In the genomic region with DNA sequence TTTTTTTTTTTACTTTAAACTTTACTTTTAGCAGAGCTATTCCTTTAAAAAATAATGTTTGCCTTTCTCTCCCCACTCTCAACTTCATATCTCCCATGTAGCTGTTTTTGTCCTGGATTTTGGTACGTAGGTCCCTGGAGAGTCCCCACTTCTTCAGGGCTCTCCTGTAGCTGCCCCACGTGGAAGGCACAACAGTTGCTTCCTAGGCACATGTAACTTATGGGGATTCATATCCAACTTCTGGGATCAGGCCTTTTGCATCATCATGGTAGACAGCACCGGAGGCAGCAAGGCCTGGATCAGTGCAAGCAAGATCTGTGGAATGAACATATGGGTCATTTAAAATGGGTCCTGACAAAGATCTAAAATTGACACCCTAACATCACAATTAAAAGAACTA, we compare ENCODE assay signal across 8 cellular contexts.
"Had no signal": no experiment of that assay in that cellular context is flagged by ENCODE, and none has a peak within 500 bp of the region (broad histone marks: within the 10 kb centered on the region; RNA-seq: fewer than 3 reads in every experiment).

No MANE protein-coding gene starts in this region.

- H3K27ac Mint-ChIP-seq: GM23338, H9, IgD-negative memory B cell had no signal

- H3K4me3 Mint-ChIP-seq: GM23338, H9, IgD-negative memory B cell had no signal

- FAIRE-seq: H1, H54, HTR-8/SVneo had no signal

- H3K4me1 Mint-ChIP-seq: GM23338, H9 had no signal

- H3K36me3 Mint-ChIP-seq: IgD-negative memory B cell had no signal

- ATAC-seq: GM23338 had no signal

- H2AFZ ChIP-seq: GM23338 had no signal

- H3K4me3 ChIP-seq: GM23338 had no signal

- DNase-seq: H9, HCEC 1CT, KBM-7 had no signal

- H3K4me2 ChIP-seq: GM23338 had no signal

- H3K9me3 Mint-ChIP-seq: GM23338, H9 had no signal
